ENCODE assay signal across 13 cellular contexts in the genomic region with DNA sequence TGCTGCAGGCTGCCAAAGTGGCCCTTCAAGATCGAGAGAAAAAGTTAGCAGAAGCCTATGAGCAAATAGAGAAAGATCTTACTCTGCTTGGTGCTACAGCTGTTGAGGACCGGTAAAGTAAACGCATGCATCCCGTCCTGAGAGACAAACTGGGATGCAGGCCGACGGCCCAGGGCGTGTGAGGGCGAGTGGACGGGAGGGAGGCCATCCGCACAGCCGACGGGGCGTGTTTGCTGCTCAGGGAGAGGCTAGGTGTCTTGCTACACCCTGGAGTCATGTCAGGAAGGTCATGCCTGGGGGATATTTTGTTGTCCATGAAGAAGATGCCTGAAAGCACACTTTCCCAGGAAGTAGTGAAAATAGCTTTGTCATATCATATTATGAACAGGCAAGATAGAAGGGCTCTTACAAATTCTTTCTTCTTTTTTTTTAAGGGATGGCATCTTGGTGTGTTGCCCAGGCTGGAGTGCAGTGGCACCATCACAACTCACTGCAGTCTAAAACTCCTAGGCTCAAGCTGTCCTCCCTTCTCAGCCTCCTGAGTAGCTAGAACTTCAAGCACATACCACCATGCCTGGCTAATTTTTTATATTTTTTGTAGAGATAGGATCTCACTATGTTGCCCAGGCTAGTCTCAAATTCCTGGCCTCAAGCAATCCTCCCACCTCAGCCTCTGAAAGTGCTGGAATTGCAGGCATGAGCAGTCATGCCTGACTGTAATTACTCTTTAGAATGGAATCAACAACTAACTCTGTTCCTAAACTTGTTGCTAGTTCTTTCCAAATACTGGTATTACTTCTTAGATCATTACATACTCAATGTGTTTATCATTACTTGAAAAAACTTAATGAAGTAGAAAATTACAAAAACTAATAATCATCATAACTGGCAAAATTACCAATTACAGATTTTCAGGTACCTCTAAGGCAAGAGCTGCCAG.
DNase-seq lines count a peak whose midpoint lies in the region; ATAC-seq and TF ChIP-seq lines count a peak whose summit lies in the region.
"Had no signal": no experiment of that assay in that cellular context is flagged by ENCODE, and none has a peak within 500 bp of the region (broad histone marks: within the 10 kb centered on the region; RNA-seq: fewer than 3 reads in every experiment).

No MANE protein-coding gene starts in this region.

- H3K27ac Mint-ChIP-seq in activated naive CD8-positive, alpha-beta T cell treated with anti-CD3 and anti-CD28 coated beads for 36 hours, result peak overlapping the region; percentile 21
- H3K27ac Mint-ChIP-seq in activated naive CD8-positive, alpha-beta T cell treated with anti-CD3 and anti-CD28 coated beads, Interleukin-2, amount 50 U/mL, for 24 hours, result no peak overlapping the region

- intact Hi-C loops in posterior vena cava (cut with DNase I) (no loop called here), right lobe of liver (cut with DNase I) (no loop called here)

- no peaks in the 10 kb centered on the region for H3K4me1 ChIP-seq in right lobe of liver

- H3K4me3 ChIP-seq in right lobe of liver, result no peak overlapping the region
- H3K4me3 ChIP-seq: K562 had no signal

- H3K9me3 ChIP-seq in right lobe of liver, result no peaks in the 10 kb centered on the region

- no peaks in the 10 kb centered on the region for H3K9me3 Mint-ChIP-seq in activated naive CD8-positive, alpha-beta T cell treated with anti-CD3 and anti-CD28 coated beads for 36 hours
- no peaks in the 10 kb centered on the region for H3K9me3 Mint-ChIP-seq in activated naive CD8-positive, alpha-beta T cell treated with anti-CD3 and anti-CD28 coated beads, Interleukin-2, amount 50 U/mL, for 24 hours
- H3K9me3 Mint-ChIP-seq: CD4-positive, alpha-beta memory T cell had no signal

- no peak for TF ChIP-seq CTCF in right lobe of liver (IDR thresholded peaks at IDR 0.05)

- DNase-seq in activated naive CD8-positive, alpha-beta T cell treated with anti-CD3 and anti-CD28 coated beads for 36 hours, result no peak
- DNase-seq in activated naive CD8-positive, alpha-beta T cell treated with anti-CD3 and anti-CD28 coated beads, Interleukin-2, amount 50 U/mL, for 24 hours, result no peak
- DNase-seq in kidney tubule cell (ENCODE audit: low spot score) (peak; percentile 31), posterior vena cava (ENCODE audit: low spot score) (peak; percentile 64), right lobe of liver (no peak), NCI-H2171 treated with DMSO at 0.1 percent for 48 hours (lab: John Stamatoyannopoulos, UW) (no peak)
- no peak for DNase-seq in activated CD4-positive, alpha-beta T cell treated with anti-CD3 and anti-CD28 coated beads, Interleukin-2, amount 50 U/mL, for 1 hour
- DNase-seq: CD4-positive, alpha-beta memory T cell; NCI-H1105; NCI-H510A treated with DMSO at 0.1 percent for 48 hours; NCI-H82; SHP77 had no signal

- H3K4me1 Mint-ChIP-seq in activated naive CD8-positive, alpha-beta T cell treated with anti-CD3 and anti-CD28 coated beads for 36 hours, result peaks cover 6% of the 10 kb centered on the region
- peaks cover 4% of the 10 kb centered on the region for H3K4me1 Mint-ChIP-seq in activated naive CD8-positive, alpha-beta T cell treated with anti-CD3 and anti-CD28 coated beads, Interleukin-2, amount 50 U/mL, for 24 hours

- no peak for ATAC-seq in activated naive CD8-positive, alpha-beta T cell treated with anti-CD3 and anti-CD28 coated beads, Interleukin-2, amount 50 U/mL, for 24 hours
- no peak for ATAC-seq in right lobe of liver
- ATAC-seq: K562 had no signal

- no peak overlapping the region for H3K4me3 Mint-ChIP-seq in activated naive CD8-positive, alpha-beta T cell treated with anti-CD3 and anti-CD28 coated beads for 36 hours
- no peak overlapping the region for H3K4me3 Mint-ChIP-seq in activated naive CD8-positive, alpha-beta T cell treated with anti-CD3 and anti-CD28 coated beads, Interleukin-2, amount 50 U/mL, for 24 hours
- H3K4me3 Mint-ChIP-seq: CD4-positive, alpha-beta memory T cell had no signal

- WGBS in right lobe of liver (ENCODE audit: insufficient coverage, low coverage, low lambda C conversion rate, missing lambda C conversion rate), result 91% methylated on average over 10 of the region's 13 CpGs

- H3K27ac ChIP-seq in right lobe of liver, result no peak overlapping the region

- TF ChIP-seq POLR2A in right lobe of liver (IDR thresholded peaks at IDR 0.05), result no peak

- H3K36me3 Mint-ChIP-seq in activated naive CD8-positive, alpha-beta T cell treated with anti-CD3 and anti-CD28 coated beads for 36 hours, result peaks cover 23% of the 10 kb centered on the region
- H3K36me3 Mint-ChIP-seq in activated naive CD8-positive, alpha-beta T cell treated with anti-CD3 and anti-CD28 coated beads, Interleukin-2, amount 50 U/mL, for 24 hours (ENCODE audit: low read depth), result peaks cover 35% of the 10 kb centered on the region

- H3K27me3 Mint-ChIP-seq in activated naive CD8-positive, alpha-beta T cell treated with anti-CD3 and anti-CD28 coated beads for 36 hours, result no peaks in the 10 kb centered on the region
- no peaks in the 10 kb centered on the region for H3K27me3 Mint-ChIP-seq in activated naive CD8-positive, alpha-beta T cell treated with anti-CD3 and anti-CD28 coated beads, Interleukin-2, amount 50 U/mL, for 24 hours
- H3K27me3 Mint-ChIP-seq: CD4-positive, alpha-beta memory T cell had no signal

- peaks cover 0 to 24% (median 12%) of the 10 kb centered on the region in 4 donors for H3K36me3 ChIP-seq in right lobe of liver

- no peaks in the 10 kb centered on the region for H3K27me3 ChIP-seq in right lobe of liver

Comparison
In these comparisons a context has a peak if more than half of its experiments do, and no peak if none do; other contexts are left out.
1. DNase-seq: peak in kidney tubule cell (single experiment) and posterior vena cava (single experiment); none in activated naive CD8-positive, alpha-beta T cell treated with anti-CD3 and anti-CD28 coated beads for 36 hours (single experiment), activated naive CD8-positive, alpha-beta T cell treated with anti-CD3 and anti-CD28 coated beads, Interleukin-2, amount 50 U/mL, for 24 hours (single experiment), right lobe of liver (0 of 3), activated CD4-positive, alpha-beta T cell treated with anti-CD3 and anti-CD28 coated beads, Interleukin-2, amount 50 U/mL, for 1 hour (single experiment) and NCI-H2171 treated with DMSO at 0.1 percent for 48 hours (single experiment).